ENCODE assay signal across 1 cellular context in genomic region chr20:62369508-62370114, GRCh38.
TF ChIP-seq lines count a peak whose summit lies in the region.

No MANE protein-coding gene starts in this region.

TF ChIP-seq in K562, 482 proteins besides CTCF, POLR2A, EP300 and RAD21:
- TF ChIP-seq NRF1 (conservative IDR thresholded peaks at IDR 0.05 in 1 of 2, IDR thresholded peaks at IDR 0.05 in 1 of 2) (peak in 1 of 2 experiments; percentile 14; a peak in 1 of 4 replicates), C11orf30 (IDR thresholded peaks at IDR 0.05; ENCODE audit: low read depth) (no peak), ZFX (CRISPR knock-in tag; IDR thresholded peaks at IDR 0.05) (peak; percentile 35; the same call in 1 of the 2 replicates), E2F8 (IDR thresholded peaks at IDR 0.05; ENCODE audit: low read depth, partially characterized antibody) (no peak), ZNF511 (CRISPR knock-in tag; IDR thresholded peaks at IDR 0.05) (peak; percentile 53; the same call in 1 of the 2 replicates)
